In genomic region chr20:40960521-40960956, GRCh38 we compare ENCODE assay signal across 28 cellular contexts.
DNase-seq lines count a peak whose midpoint lies in the region; ATAC-seq and TF ChIP-seq lines count a peak whose summit lies in the region.
"Had no signal": no experiment of that assay in that cellular context is flagged by ENCODE, and none has a peak within 500 bp of the region (broad histone marks: within the 10 kb centered on the region; RNA-seq: fewer than 3 reads in every experiment).

No MANE protein-coding gene starts in this region.

- H3K9ac ChIP-seq in parathyroid adenoma, result no peak overlapping the region
- H3K9ac ChIP-seq: BLaER1 had no signal

- peak overlapping the region; percentile 63 for H3K27ac ChIP-seq in parathyroid adenoma
- H3K27ac ChIP-seq: BLaER1, gastrocnemius medialis, SK-N-MC, spleen, tibial nerve had no signal

- H3K4me2 ChIP-seq in parathyroid adenoma (ENCODE audit: low read length), result no peak overlapping the region
- H3K4me2 ChIP-seq: BLaER1 had no signal

- no peaks in the 10 kb centered on the region for H3K27me3 ChIP-seq in MG63
- H3K27me3 ChIP-seq in parathyroid adenoma (ENCODE audit: control insufficient read depth, insufficient read depth, low read length), result no peaks in the 10 kb centered on the region
- H3K27me3 ChIP-seq: BLaER1, gastrocnemius medialis, tibial nerve had no signal

- peak overlapping the region; percentile 83 for H2AFZ ChIP-seq in parathyroid adenoma

- peaks cover 26% of the 10 kb centered on the region for H3K4me1 ChIP-seq in parathyroid adenoma
- H3K4me1 ChIP-seq: gastrocnemius medialis had no signal

- H3K4me3 ChIP-seq in AG10803 (ENCODE audit: low read length), result no peak overlapping the region
- no peak overlapping the region for H3K4me3 ChIP-seq in MG63
- no peak overlapping the region for H3K4me3 ChIP-seq in parathyroid adenoma (ENCODE audit: low read depth, low read length)
- H3K4me3 ChIP-seq: BLaER1, gastrocnemius medialis, SK-N-MC, spleen, tibial nerve had no signal

- TF ChIP-seq CTCF in AG10803 (conservative IDR thresholded peaks at IDR 0.05; ENCODE audit: low read length), result no peak
- TF ChIP-seq CTCF in parathyroid adenoma (IDR thresholded peaks at IDR 0.05), result no peak

- DNase-seq in AG10803 (ENCODE audit: low read depth), result peak; percentile 61
- DNase-seq in MG63, result peak; percentile 82
- peak; percentile 26 for DNase-seq in fibroblast of gingiva (ENCODE audit: low read depth)
- DNase-seq in SHP77 treated with DMSO at 0.1 percent for 48 hours (lab: John Stamatoyannopoulos, UW), result no peak
- no peak for DNase-seq in RKO (ENCODE audit: low spot score)
- DNase-seq in HPDE6-E6E7 (ENCODE audit: extremely low spot score), result no peak
- DNase-seq: ACHN; activated B cell treated with CpG ODN at 0.5 μM for 24 hours; activated CD4-positive, alpha-beta T cell treated with anti-CD3 and anti-CD28 coated beads, Interleukin-2, amount 10 ng/mL, durations not matched to agents 7 days and 5 days; activated naive CD4-positive, alpha-beta T cell; activated naive CD8-positive, alpha-beta T cell treated with anti-CD3 and anti-CD28 coated beads, Interleukin-2, amount 50 U/mL, for 24 hours; caudate nucleus; DMS153; gastrocnemius medialis; KBM-7; NCI-H1092 treated with DMSO at 0.1 percent for 48 hours; NCI-H1694 treated with DMSO at 0.1 percent for 48 hours; NCI-H446 treated with DMSO at 0.1 percent for 48 hours; NCI-H82; spleen; stimulated activated CD4-positive, alpha-beta T cell treated with anti-CD3 and anti-CD28 coated beads, Interleukin-2, amount 100 ng/mL, for 24 hours; stimulated activated CD8-positive, alpha-beta memory T cell treated with anti-CD3 and anti-CD28 coated beads, Interleukin-4, amount 100 ng/mL, for 48 hours had no signal

- no peaks in the 10 kb centered on the region for H3K9me3 ChIP-seq in MG63
- no peaks in the 10 kb centered on the region for H3K9me3 ChIP-seq in parathyroid adenoma (ENCODE audit: control insufficient read depth, low read length)
- H3K9me3 ChIP-seq: BLaER1, gastrocnemius medialis, spleen, tibial nerve had no signal

- H3K36me3 ChIP-seq in MG63 (no peaks in the 10 kb centered on the region), parathyroid adenoma (ENCODE audit: control insufficient read depth, insufficient read depth, low read length) (no peaks in the 10 kb centered on the region)
- H3K36me3 ChIP-seq: BLaER1, gastrocnemius medialis, spleen, tibial nerve had no signal

- H3K79me2 ChIP-seq in parathyroid adenoma, result peaks cover 5% of the 10 kb centered on the region

- no peak for ATAC-seq in HG02840 (IDR thresholded peaks at IDR 0.05; ENCODE audit: low FRiP score, unreplicated experiment)
- ATAC-seq: activated naive CD8-positive, alpha-beta T cell treated with anti-CD3 and anti-CD28 coated beads, Interleukin-2, amount 50 U/mL, for 24 hours; esophagus mucosa; gastrocnemius medialis had no signal

Comparison
In these comparisons a context has a peak if more than half of its experiments do, and no peak if none do; other contexts are left out.
1. DNase-seq: peak in AG10803 (single experiment), MG63 (single experiment) and fibroblast of gingiva (single experiment); none in SHP77 treated with DMSO at 0.1 percent for 48 hours (single experiment), RKO (single experiment) and HPDE6-E6E7 (single experiment).